ENCODE assay signal across 20 cellular contexts in genomic region chr5:135502836-135503520, GRCh38. TPM values are rescaled to one million over a fixed set of nuclear protein-coding genes. Genes with fewer than 3 reads are reported as not detected.
"Had no signal": no experiment of that assay in that cellular context is flagged by ENCODE, and none has a peak within 500 bp of the region (broad histone marks: within the 10 kb centered on the region; RNA-seq: fewer than 3 reads in every experiment).

No MANE protein-coding gene starts in this region.

- H3K4me3 ChIP-seq: coronary artery, dorsolateral prefrontal cortex, hepatocyte, lung, right atrium auricular region, sigmoid colon had no signal

- DNase-seq: dorsolateral prefrontal cortex; effector CD8-positive, alpha-beta T cell; foreskin melanocyte; kidney; left cardiac atrium; left ventricle myocardium superior; mesenchymal stem cell; midbrain; naive B cell; sigmoid colon; small intestine; stimulated activated CD4-positive, alpha-beta T cell treated with anti-CD3 and anti-CD28 coated beads, Interleukin-2, amount 100 ng/mL, for 48 hours; stimulated activated naive CD4-positive, alpha-beta T cell treated with Interleukin-2 at 50 U/mL for 16 hours; trophoblast cell had no signal

- H3K4me1 ChIP-seq: right atrium auricular region, sigmoid colon had no signal

- H3K27me3 ChIP-seq: right atrium auricular region had no signal

- H3K9me3 ChIP-seq: right atrium auricular region, sigmoid colon had no signal

- H3K27ac ChIP-seq: coronary artery, dorsolateral prefrontal cortex, hepatocyte, right atrium auricular region, sigmoid colon had no signal

- H3K36me3 ChIP-seq: right atrium auricular region, sigmoid colon had no signal

RNA-seq across cellular contexts. Expression of gene NEUROG1, which starts 32.8 kb away (rescaled TPM):
- total RNA-seq: dorsolateral prefrontal cortex, hepatocyte, kidney, left cardiac atrium, left ventricle myocardium superior, lung, omental fat pad, posterior vena cava, right atrium auricular region, sigmoid colon had no signal
- polyA plus RNA-seq: hepatocyte, lung, sigmoid colon, small intestine had no signal

RNA-seq across cellular contexts. Expression of gene TIFAB, which starts 50.8 kb away (rescaled TPM):
- total RNA-seq: hepatocyte, left cardiac atrium, left ventricle myocardium superior, omental fat pad, posterior vena cava, right atrium auricular region, sigmoid colon had no signal
- polyA plus RNA-seq: hepatocyte had no signal

RNA-seq across cellular contexts. Expression of gene DCANP1, which starts 55.8 kb away (rescaled TPM):
- total RNA-seq: hepatocyte, kidney, left cardiac atrium, left ventricle myocardium superior, posterior vena cava, right atrium auricular region, sigmoid colon had no signal
- polyA plus RNA-seq: hepatocyte had no signal
